2 cellular contexts compared by ENCODE assay signal in genomic region chr10:122474145-122474739, GRCh38.
TF ChIP-seq lines count a peak whose summit lies in the region.

No MANE protein-coding gene starts in this region.

TF ChIP-seq in SK-N-SH, 30 proteins besides CTCF, POLR2A, EP300 and RAD21:
- no peak for TF ChIP-seq SIN3A (IDR thresholded peaks at IDR 0.05; ENCODE audit: borderline replicate concordance, low read depth, low read length)
- TF ChIP-seq SMC3 (IDR thresholded peaks at IDR 0.05; ENCODE audit: low read depth, low read length): no peak
- no peak for TF ChIP-seq FOXJ3 (CRISPR knock-in tag; IDR thresholded peaks at IDR 0.05)
- TF ChIP-seq NFIC (IDR thresholded peaks at IDR 0.05; ENCODE audit: borderline replicate concordance): 0 out of 2 replicates have a peak, but pooled peaks have one; percentile 11
- no peak for TF ChIP-seq CHD2 (IDR thresholded peaks at IDR 0.05; ENCODE audit: low read length, partially characterized antibody)
- TF ChIP-seq PBX3 (IDR thresholded peaks at IDR 0.05): peak; percentile 62
TF ChIP-seq in SK-N-SH: peak in this region for 2.

TF ChIP-seq in endothelial cell of umbilical vein, 7 proteins besides CTCF, POLR2A, EP300 and RAD21:
- TF ChIP-seq EZH2 (IDR thresholded peaks at IDR 0.05; ENCODE audit: borderline replicate concordance, low read depth, low read length, severe bottlenecking) (no peak), POLR2AphosphoS5 (IDR thresholded peaks at IDR 0.05; ENCODE audit: insufficient read depth, low read depth, low read length) (peak; percentile 91), GATA2 (IDR thresholded peaks at IDR 0.05; ENCODE audit: insufficient read depth, insufficient read length, low read depth, low read length) (peak; percentile 91), JUN (IDR thresholded peaks at IDR 0.05; ENCODE audit: borderline replicate concordance, insufficient read depth, insufficient read length, low read depth) (peak; percentile 60), MAX (IDR thresholded peaks at IDR 0.05; ENCODE audit: insufficient read depth, insufficient read length) (peak; percentile 7), MYC (IDR thresholded peaks at IDR 0.05; ENCODE audit: low read depth, low read length) (no peak), FOS (IDR thresholded peaks at IDR 0.05; ENCODE audit: borderline replicate concordance, insufficient read depth, low read length) (peak; percentile 34)
